ENCODE assay signal across 8 cellular contexts in the genomic region with DNA sequence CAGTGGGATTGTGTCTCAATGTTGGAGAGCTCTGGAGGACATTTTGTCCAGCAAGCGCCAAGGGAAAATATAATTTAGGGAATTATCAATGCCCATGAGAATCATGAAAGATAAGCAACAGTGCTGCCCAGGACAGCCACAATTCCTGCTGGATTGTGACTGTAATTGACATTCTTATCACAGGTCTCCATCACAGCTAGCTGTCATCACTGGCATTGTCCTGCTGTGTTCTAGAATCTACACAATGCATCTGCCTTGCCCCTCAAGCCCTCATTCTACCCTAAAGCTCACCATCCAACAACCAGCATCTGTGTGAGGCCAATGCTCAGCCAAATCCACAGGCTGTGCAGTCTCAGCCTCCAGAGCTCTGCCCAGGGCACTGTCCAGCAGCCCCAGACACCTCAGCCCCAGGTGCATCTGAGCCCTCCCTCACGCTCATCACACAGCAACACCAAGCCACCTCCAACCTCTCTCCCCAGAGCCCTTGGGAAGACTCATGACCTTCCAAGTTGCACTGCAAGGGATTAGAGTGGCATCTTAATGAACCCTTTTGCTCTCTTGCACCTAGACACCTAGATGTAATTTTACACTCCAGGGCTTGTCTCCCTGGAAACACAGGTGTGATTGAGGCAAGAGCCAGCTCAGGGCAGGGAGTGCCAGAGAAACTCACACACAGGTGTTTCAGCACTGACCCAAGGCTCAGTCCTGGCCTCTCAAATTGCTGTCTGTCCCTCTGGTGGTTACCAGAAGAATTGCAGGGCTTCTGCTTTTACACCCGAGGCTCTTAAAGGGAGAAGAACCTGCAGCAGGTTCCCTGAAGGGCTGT.
A peak's percentile ranks its signal among the peaks of the same experiment; 100 is the strongest.
DNase-seq lines count a peak whose midpoint lies in the region; ATAC-seq, FAIRE-seq and TF ChIP-seq lines count a peak whose summit lies in the region.

No MANE protein-coding gene starts in this region.

- TF ChIP-seq POLR2A in gastroesophageal sphincter (IDR thresholded peaks at IDR 0.05): no peak

- no peak for FAIRE-seq in pancreas (lab: Jason Lieb, UNC)

- ATAC-seq in HG02970 (IDR thresholded peaks at IDR 0.05; ENCODE audit: low FRiP score, unreplicated experiment) (peak; percentile 71), gastroesophageal sphincter (no peak), pancreas (peak; percentile 72 to 93 (median 88))
- ATAC-seq in activated CD8-positive, alpha-beta T cell treated with anti-CD3 and anti-CD28 coated beads for 36 hours: peak; percentile 77

- H3K36me3 ChIP-seq in gastroesophageal sphincter (no peaks in the 10 kb centered on the region), pancreas (no peaks in the 10 kb centered on the region)

- no CpG with 5 or more reads among the region's 3 CpGs for WGBS in gastroesophageal sphincter (ENCODE audit: low coverage in 1 of 2), 2 donors
- 39 to 41% methylated on average over 3 of the region's 3 CpGs for WGBS in pancreas, 2 donors

- DNase-seq in stimulated activated naive CD4-positive, alpha-beta T cell (lab: John Stamatoyannopoulos, UW): peak in 4 of 6 experiments; percentile 3 to 27 (median 15)
- DNase-seq in stimulated activated naive CD4-positive, alpha-beta T cell treated with Interleukin-2 at 50 U/mL for 16 hours (lab: John Stamatoyannopoulos, UW): no peak
- DNase-seq in NCI-H226 (peak; percentile 5), pancreas (peak in 3 of 6 donors; percentile 42 to 60 (median 51)), GOT3 (lab: John Stamatoyannopoulos, UW) (no peak)
- peak; percentile 28 for DNase-seq in activated CD8-positive, alpha-beta T cell treated with anti-CD3 and anti-CD28 coated beads for 36 hours

- H3K4me3 ChIP-seq in gastroesophageal sphincter (no peak overlapping the region), pancreas (no peak overlapping the region)

- H3K36me3 Mint-ChIP-seq in activated CD8-positive, alpha-beta T cell treated with anti-CD3 and anti-CD28 coated beads for 36 hours (ENCODE audit: low read depth): no peaks in the 10 kb centered on the region

- H3K4me1 ChIP-seq in gastroesophageal sphincter: peaks cover 0 to 6% (median 0%) of the 10 kb centered on the region in 3 donors
- no peaks in the 10 kb centered on the region for H3K4me1 ChIP-seq in pancreas

- H3K4me1 Mint-ChIP-seq in activated CD8-positive, alpha-beta T cell treated with anti-CD3 and anti-CD28 coated beads for 36 hours (ENCODE audit: low read depth): no peaks in the 10 kb centered on the region

- no peak overlapping the region for H3K4me3 Mint-ChIP-seq in activated CD8-positive, alpha-beta T cell treated with anti-CD3 and anti-CD28 coated beads for 36 hours

- H3K9me3 ChIP-seq in gastroesophageal sphincter (no peaks in the 10 kb centered on the region), pancreas (no peaks in the 10 kb centered on the region)

- peak; percentile 89 for TF ChIP-seq CTCF in activated CD8-positive, alpha-beta T cell treated with anti-CD3 and anti-CD28 coated beads for 36 hours (IDR thresholded peaks at IDR 0.05)
- TF ChIP-seq CTCF in gastroesophageal sphincter (IDR thresholded peaks at IDR 0.05) (peak; percentile 40 to 84 (median 53)), pancreas (IDR thresholded peaks at IDR 0.05) (peak; percentile 86 to 95 (median 91))

- intact Hi-C loops in activated CD8-positive, alpha-beta T cell treated with anti-CD3 and anti-CD28 coated beads for 36 hours (cut with micrococcal nuclease): no loop called here
- intact Hi-C loops in pancreas (cut with DNase I): no loop called here

- no peak overlapping the region for H3K27ac ChIP-seq in gastroesophageal sphincter
- no peak overlapping the region for H3K27ac ChIP-seq in pancreas

- peaks cover 51% of the 10 kb centered on the region for H3K27me3 Mint-ChIP-seq in activated CD8-positive, alpha-beta T cell treated with anti-CD3 and anti-CD28 coated beads for 36 hours

- CTCF ChIA-PET in activated CD8-positive, alpha-beta T cell treated with anti-CD3 and anti-CD28 coated beads for 36 hours (lab: Charles Lee): interaction anchor here (0.7 to 2.7 kb wide), 10 partner anchors 9 to 1065 kb away, joined by 3 to 12 read pairs (median 4); no protein-coding TSS in a partner anchor

- H3K27ac Mint-ChIP-seq in activated CD8-positive, alpha-beta T cell treated with anti-CD3 and anti-CD28 coated beads for 36 hours: no peak overlapping the region

- no peak for TF ChIP-seq EP300 in gastroesophageal sphincter (IDR thresholded peaks at IDR 0.05)

- H3K27me3 ChIP-seq in gastroesophageal sphincter (peaks cover 96% of the 10 kb centered on the region), pancreas (peaks cover 0 to 7% (median 3%) of the 10 kb centered on the region in 4 donors)

- no peaks in the 10 kb centered on the region for H3K9me3 Mint-ChIP-seq in activated CD8-positive, alpha-beta T cell treated with anti-CD3 and anti-CD28 coated beads for 36 hours

- POLR2A ChIA-PET in activated CD8-positive, alpha-beta T cell treated with anti-CD3 and anti-CD28 coated beads for 36 hours (lab: Charles Lee): no interaction called here

Comparison
In these comparisons a context has a peak if more than half of its experiments do, and no peak if none do; other contexts are left out.
1. DNase-seq: peak in stimulated activated naive CD4-positive, alpha-beta T cell (4 of 6), NCI-H226 (single experiment) and activated CD8-positive, alpha-beta T cell treated with anti-CD3 and anti-CD28 coated beads for 36 hours (single experiment); none in stimulated activated naive CD4-positive, alpha-beta T cell treated with Interleukin-2 at 50 U/mL for 16 hours (single experiment) and GOT3 (single experiment).
2. Peak in every context shown above with its lines, with median percentiles within 50 percentile points of each other: CTCF ChIP-seq.